ENCODE assay signal across 1 cellular context in genomic region chr1:85581138-85581801, GRCh38.
TF ChIP-seq lines count a peak whose summit lies in the region.

No MANE protein-coding gene starts in this region.

TF ChIP-seq in SK-N-SH, 30 proteins besides CTCF, POLR2A, EP300 and RAD21 (continued from another document):
- TF ChIP-seq USF2 (IDR thresholded peaks at IDR 0.05; ENCODE audit: borderline replicate concordance, low read depth, low read length), result no peak; the same call in 1 of the 2 replicates
- TF ChIP-seq NFIC (IDR thresholded peaks at IDR 0.05; ENCODE audit: borderline replicate concordance), result peak; percentile 42
- peak; percentile 36 for TF ChIP-seq JUND (IDR thresholded peaks at IDR 0.05)
- no peak for TF ChIP-seq USF1 (IDR thresholded peaks at IDR 0.05; ENCODE audit: borderline replicate concordance, low read depth)
- TF ChIP-seq ZBTB33 (IDR thresholded peaks at IDR 0.05; ENCODE audit: borderline replicate concordance, low read depth), result peak; percentile 60; the same call in 1 of the 2 replicates
- peak; percentile 51 for TF ChIP-seq POLR2AphosphoS5 (IDR thresholded peaks at IDR 0.05; ENCODE audit: low read depth, low read length)
- peak; percentile 25; the same call in 1 of the 2 replicates for TF ChIP-seq FOSL2 (IDR thresholded peaks at IDR 0.05; ENCODE audit: borderline replicate concordance, low read depth)
- TF ChIP-seq IRF3 (IDR thresholded peaks at IDR 0.05; ENCODE audit: low read depth, low read length), result no peak
- peak; percentile 5; the same call in 1 of the 2 replicates for TF ChIP-seq TAF1 (IDR thresholded peaks at IDR 0.05; ENCODE audit: borderline replicate concordance, low read depth, low read length)
